8 cellular contexts compared by ENCODE assay signal in the genomic region with DNA sequence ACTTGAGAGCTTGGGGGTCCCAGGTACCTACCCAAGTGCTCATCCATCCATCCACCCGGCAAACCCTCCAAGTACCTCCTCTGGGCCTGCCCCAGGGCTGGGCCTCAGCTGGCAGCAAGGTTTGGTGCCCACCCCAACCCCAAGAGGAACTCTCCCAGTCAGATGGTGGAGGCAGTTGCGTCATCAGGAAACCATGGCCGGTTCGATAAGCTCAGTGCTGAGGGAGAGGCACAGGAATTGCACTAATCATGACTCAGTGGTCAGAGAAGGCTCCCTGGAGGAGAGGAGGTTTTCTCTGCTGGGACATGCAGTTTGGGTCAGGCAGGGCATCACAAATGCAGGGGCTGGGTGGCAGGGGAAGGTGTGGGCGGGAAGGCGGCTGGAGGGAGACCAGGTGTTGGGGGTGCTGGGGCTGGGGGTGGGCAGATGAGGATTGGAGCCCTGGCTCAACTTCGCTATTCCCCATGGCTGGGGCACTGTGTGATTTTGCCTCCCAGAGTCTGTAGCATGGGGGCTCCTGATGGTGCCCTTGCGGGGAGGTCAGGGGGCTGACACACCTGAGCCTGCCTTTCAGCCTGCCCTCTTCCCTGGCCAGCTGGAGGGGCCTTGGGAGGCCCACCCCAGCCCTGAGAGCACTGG. TPM values are rescaled to one million over a fixed set of nuclear protein-coding genes. Genes with fewer than 3 reads are reported as not detected.
A peak's percentile ranks its signal among the peaks of the same experiment; 100 is the strongest.
DNase-seq lines count a peak whose midpoint lies in the region; ATAC-seq lines count a peak whose summit lies in the region.

No MANE protein-coding gene starts in this region.

- ATAC-seq in activated CD4-positive, alpha-beta T cell treated with anti-CD3 and anti-CD28 coated beads for 36 hours = no peak
- ATAC-seq in activated CD8-positive, alpha-beta T cell treated with anti-CD3 and anti-CD28 coated beads, Interleukin-2, amount 10 ng/mL, durations not matched to agents 7 days and 5 days = no peak
- peak; percentile 7 for ATAC-seq in left ventricle myocardium superior
- ATAC-seq in GM21529 (IDR thresholded peaks at IDR 0.05; ENCODE audit: unreplicated experiment) = no peak

- no peak overlapping the region for H3K9ac ChIP-seq in subcutaneous abdominal adipose tissue (ENCODE audit: low read length in 5 of 5)

- peaks cover 0 to 22% (median 8%) of the 10 kb centered on the region in 5 donors for H3K36me3 ChIP-seq in subcutaneous abdominal adipose tissue (ENCODE audit: control insufficient read depth in 5 of 5, insufficient read depth in 5 of 5, low read length in 5 of 5)

- DNase-seq in activated CD4-positive, alpha-beta T cell treated with anti-CD3 and anti-CD28 coated beads for 36 hours = no peak
- no peak for DNase-seq in activated CD4-positive, alpha-beta T cell treated with anti-CD3 and anti-CD28 coated beads for 1 hour
- no peak for DNase-seq in activated CD8-positive, alpha-beta T cell treated with anti-CD3 and anti-CD28 coated beads, Interleukin-2, amount 10 ng/mL, durations not matched to agents 7 days and 5 days
- DNase-seq in left ventricle myocardium superior (no peak), NCI-H187 (lab: John Stamatoyannopoulos, UW) (no peak)
- no peak for DNase-seq in activated CD4-positive, CD25-positive, alpha-beta regulatory T cell treated with anti-CD3 and anti-CD28 coated beads, Interleukin-2, amount 50 U/mL, for 72 hours

- intact Hi-C loops in activated CD4-positive, alpha-beta T cell treated with anti-CD3 and anti-CD28 coated beads for 36 hours (cut with DNase I, micrococcal nuclease) = no loop called here
- intact Hi-C loops in left ventricle myocardium superior (cut with micrococcal nuclease) = no loop called here

- CTCF ChIA-PET in activated CD4-positive, alpha-beta T cell treated with anti-CD3 and anti-CD28 coated beads for 36 hours (lab: Charles Lee) = interaction anchor here (1.4 to 4.5 kb wide), 3 partner anchors 14 to 41 kb away, joined by 3 to 20 read pairs (median 8); no protein-coding TSS in a partner anchor
- CTCF ChIA-PET in activated CD8-positive, alpha-beta T cell treated with anti-CD3 and anti-CD28 coated beads, Interleukin-2, amount 10 ng/mL, durations not matched to agents 7 days and 5 days (lab: Charles Lee) = interaction anchor here (1.1 to 28.2 kb wide), 3 partner anchors 7 to 34 kb away, joined by 3 to 1088 read pairs (median 10); a partner anchor contains a TSS

- no peaks in the 10 kb centered on the region for H3K27me3 Mint-ChIP-seq in activated CD4-positive, alpha-beta T cell treated with anti-CD3 and anti-CD28 coated beads for 36 hours
- H3K27me3 Mint-ChIP-seq in activated CD8-positive, alpha-beta T cell treated with anti-CD3 and anti-CD28 coated beads, Interleukin-2, amount 10 ng/mL, durations not matched to agents 7 days and 5 days (ENCODE audit: low read depth) = no peaks in the 10 kb centered on the region

- POLR2A ChIA-PET in activated CD4-positive, alpha-beta T cell treated with anti-CD3 and anti-CD28 coated beads for 36 hours (lab: Charles Lee) = no interaction called here
- POLR2A ChIA-PET in activated CD8-positive, alpha-beta T cell treated with anti-CD3 and anti-CD28 coated beads, Interleukin-2, amount 10 ng/mL, durations not matched to agents 7 days and 5 days (lab: Charles Lee) = interaction anchor here (1.5 to 1.7 kb wide), 2 partner anchors 11 to 31 kb away, joined by 3 to 4 read pairs; no protein-coding TSS in a partner anchor

- no peaks in the 10 kb centered on the region for H3K27me3 ChIP-seq in subcutaneous abdominal adipose tissue (ENCODE audit: control insufficient read depth in 5 of 5, insufficient read depth in 4 of 5, low read length in 5 of 5)

- no peak overlapping the region for H3K4me3 ChIP-seq in subcutaneous abdominal adipose tissue (ENCODE audit: low read depth in 1 of 5, low read length in 5 of 5)

- H3K9me3 ChIP-seq in subcutaneous abdominal adipose tissue (ENCODE audit: control insufficient read depth in 5 of 5, low read length in 5 of 5) = no peaks in the 10 kb centered on the region

- H3K36me3 Mint-ChIP-seq in activated CD4-positive, alpha-beta T cell treated with anti-CD3 and anti-CD28 coated beads for 36 hours (ENCODE audit: low read depth) = peaks cover 22% of the 10 kb centered on the region
- peaks cover 49% of the 10 kb centered on the region for H3K36me3 Mint-ChIP-seq in activated CD8-positive, alpha-beta T cell treated with anti-CD3 and anti-CD28 coated beads, Interleukin-2, amount 10 ng/mL, durations not matched to agents 7 days and 5 days (ENCODE audit: low read depth)

- peaks cover 86% of the 10 kb centered on the region for H3K4me1 Mint-ChIP-seq in activated CD4-positive, alpha-beta T cell treated with anti-CD3 and anti-CD28 coated beads for 36 hours
- peaks cover 98% of the 10 kb centered on the region for H3K4me1 Mint-ChIP-seq in activated CD8-positive, alpha-beta T cell treated with anti-CD3 and anti-CD28 coated beads, Interleukin-2, amount 10 ng/mL, durations not matched to agents 7 days and 5 days (ENCODE audit: low read depth)

- H3K27ac Mint-ChIP-seq in activated CD4-positive, alpha-beta T cell treated with anti-CD3 and anti-CD28 coated beads for 36 hours = peak overlapping the region; percentile 6
- H3K27ac Mint-ChIP-seq in activated CD8-positive, alpha-beta T cell treated with anti-CD3 and anti-CD28 coated beads, Interleukin-2, amount 10 ng/mL, durations not matched to agents 7 days and 5 days = peak overlapping the region; percentile 99

- H3K4me3 Mint-ChIP-seq in activated CD4-positive, alpha-beta T cell treated with anti-CD3 and anti-CD28 coated beads for 36 hours = no peak overlapping the region
- no peak overlapping the region for H3K4me3 Mint-ChIP-seq in activated CD8-positive, alpha-beta T cell treated with anti-CD3 and anti-CD28 coated beads, Interleukin-2, amount 10 ng/mL, durations not matched to agents 7 days and 5 days

- no peaks in the 10 kb centered on the region for H3K9me3 Mint-ChIP-seq in activated CD4-positive, alpha-beta T cell treated with anti-CD3 and anti-CD28 coated beads for 36 hours (ENCODE audit: low read depth)
- no peaks in the 10 kb centered on the region for H3K9me3 Mint-ChIP-seq in activated CD8-positive, alpha-beta T cell treated with anti-CD3 and anti-CD28 coated beads, Interleukin-2, amount 10 ng/mL, durations not matched to agents 7 days and 5 days (ENCODE audit: insufficient read depth)

- peak overlapping the region; percentile 73 for H3K27ac ChIP-seq in subcutaneous abdominal adipose tissue (ENCODE audit: low read depth, low read length)

- H3K4me1 ChIP-seq in subcutaneous abdominal adipose tissue (ENCODE audit: control insufficient read depth in 5 of 5, insufficient read depth in 5 of 5, low read length in 5 of 5) = peaks cover 20 to 96% (median 91%) of the 10 kb centered on the region in 5 donors

RNA-seq across cellular contexts. Expression of a gene that starts 32.2 kb away (rescaled TPM):
- 10 to 100 TPM; 29.2 to 32.7 TPM for total RNA-seq in activated CD4-positive, alpha-beta T cell treated with anti-CD3 and anti-CD28 coated beads for 36 hours
- 10 to 100 TPM; 49.9 to 50.9 TPM for total RNA-seq in activated CD8-positive, alpha-beta T cell treated with anti-CD3 and anti-CD28 coated beads, Interleukin-2, amount 10 ng/mL, durations not matched to agents 7 days and 5 days
- total RNA-seq in left ventricle myocardium superior = 45.1 TPM
